1 cellular context compared by ENCODE assay signal in the genomic region with DNA sequence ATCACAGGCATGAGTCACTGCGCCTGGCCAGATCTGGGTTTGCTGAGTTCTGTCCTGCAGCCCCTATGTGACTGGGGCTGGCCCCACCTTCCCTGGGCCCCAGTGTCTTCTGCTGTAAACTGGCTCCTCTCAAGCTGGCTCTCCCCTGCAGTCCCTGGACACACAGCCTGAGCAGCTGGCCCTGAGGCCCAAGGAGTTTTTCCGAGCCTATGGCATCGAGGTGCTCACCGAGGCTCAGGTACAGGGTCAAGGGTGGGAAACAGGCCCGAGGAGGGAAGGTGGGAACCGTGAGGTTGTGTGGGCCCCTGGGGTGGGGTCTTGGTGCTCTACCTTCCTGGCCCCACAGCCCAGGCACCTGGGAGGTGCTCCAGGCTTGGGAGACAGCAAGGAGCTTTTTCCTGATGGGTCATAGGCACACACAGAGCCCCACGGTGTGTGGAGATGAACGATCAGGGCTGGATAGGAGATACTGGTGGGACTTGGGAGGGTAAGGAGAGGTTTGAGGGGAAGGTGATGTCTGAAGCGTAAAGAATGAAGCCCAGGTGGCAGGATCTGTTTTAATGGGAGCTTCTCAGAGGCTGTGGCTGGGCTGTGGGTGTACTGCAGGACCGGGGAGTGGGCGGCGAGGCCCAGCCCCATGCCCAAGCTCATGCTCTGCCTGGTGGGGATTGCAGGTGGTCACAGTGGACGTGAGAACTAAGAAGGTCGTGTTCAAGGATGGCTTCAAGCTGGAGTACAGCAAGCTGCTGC.
TF ChIP-seq lines count a peak whose summit lies in the region.

No MANE protein-coding gene starts in this region.

TF ChIP-seq in K562, 482 proteins besides CTCF, POLR2A, EP300 and RAD21 (continues in another document):
- TF ChIP-seq, protein P1, sequence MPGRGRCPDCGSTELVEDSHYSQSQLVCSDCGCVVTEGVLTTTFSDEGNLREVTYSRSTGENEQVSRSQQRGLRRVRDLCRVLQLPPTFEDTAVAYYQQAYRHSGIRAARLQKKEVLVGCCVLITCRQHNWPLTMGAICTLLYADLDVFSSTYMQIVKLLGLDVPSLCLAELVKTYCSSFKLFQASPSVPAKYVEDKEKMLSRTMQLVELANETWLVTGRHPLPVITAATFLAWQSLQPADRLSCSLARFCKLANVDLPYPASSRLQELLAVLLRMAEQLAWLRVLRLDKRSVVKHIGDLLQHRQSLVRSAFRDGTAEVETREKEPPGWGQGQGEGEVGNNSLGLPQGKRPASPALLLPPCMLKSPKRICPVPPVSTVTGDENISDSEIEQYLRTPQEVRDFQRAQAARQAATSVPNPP (IDR thresholded peaks at IDR 0.05; ENCODE audit: borderline replicate concordance, insufficient read depth, insufficient read length) = no peak
- TF ChIP-seq SMAD1 (IDR thresholded peaks at IDR 0.05; ENCODE audit: low read depth, low read length, partially characterized antibody) (no peak), RAD51 (IDR thresholded peaks at IDR 0.05; ENCODE audit: borderline replicate concordance, low read depth) (no peak), MCM5 (IDR thresholded peaks at IDR 0.05; ENCODE audit: low read depth) (peak; percentile 83; the same call in 1 of the 2 replicates), POU5F1 (IDR thresholded peaks at IDR 0.05; ENCODE audit: borderline replicate concordance, low read depth, low read length, partially characterized antibody) (no peak), SMARCA4 (IDR thresholded peaks at IDR 0.05) (no peak), MCM7 (IDR thresholded peaks at IDR 0.05) (peak; percentile 8 to 88; a peak in 2 of 4 replicates), XRCC3 (IDR thresholded peaks at IDR 0.05) (no peak), JUND (IDR thresholded peaks at IDR 0.05; ENCODE audit: borderline replicate concordance, low read depth, low read length) (0 out of 2 replicates have a peak, but pooled peaks have one; percentile 1), JUND (tag; IDR thresholded peaks at IDR 0.05; ENCODE audit: borderline replicate concordance, low read depth, low read length) (no peak), MCM3 (IDR thresholded peaks at IDR 0.05) (peak; percentile 86), ZKSCAN1 (IDR thresholded peaks at IDR 0.05; ENCODE audit: low read depth, low read length) (no peak), ZNF165 (CRISPR knock-in tag; IDR thresholded peaks at IDR 0.05; ENCODE audit: borderline replicate concordance) (no peak), SPI1 (IDR thresholded peaks at IDR 0.05; ENCODE audit: borderline replicate concordance, low read depth, low read length) (0 out of 2 replicates have a peak, but pooled peaks have one; percentile 6), ZNF717 (CRISPR knock-in tag; IDR thresholded peaks at IDR 0.05) (no peak), MTF1 (CRISPR knock-in tag; IDR thresholded peaks at IDR 0.05; ENCODE audit: borderline replicate concordance) (0 out of 2 replicates have a peak, but pooled peaks have one; percentile 26), ZC3H8 (IDR thresholded peaks at IDR 0.05) (no peak), ZKSCAN8 (CRISPR knock-in tag; IDR thresholded peaks at IDR 0.05) (no peak)
- TF ChIP-seq, protein P2, sequence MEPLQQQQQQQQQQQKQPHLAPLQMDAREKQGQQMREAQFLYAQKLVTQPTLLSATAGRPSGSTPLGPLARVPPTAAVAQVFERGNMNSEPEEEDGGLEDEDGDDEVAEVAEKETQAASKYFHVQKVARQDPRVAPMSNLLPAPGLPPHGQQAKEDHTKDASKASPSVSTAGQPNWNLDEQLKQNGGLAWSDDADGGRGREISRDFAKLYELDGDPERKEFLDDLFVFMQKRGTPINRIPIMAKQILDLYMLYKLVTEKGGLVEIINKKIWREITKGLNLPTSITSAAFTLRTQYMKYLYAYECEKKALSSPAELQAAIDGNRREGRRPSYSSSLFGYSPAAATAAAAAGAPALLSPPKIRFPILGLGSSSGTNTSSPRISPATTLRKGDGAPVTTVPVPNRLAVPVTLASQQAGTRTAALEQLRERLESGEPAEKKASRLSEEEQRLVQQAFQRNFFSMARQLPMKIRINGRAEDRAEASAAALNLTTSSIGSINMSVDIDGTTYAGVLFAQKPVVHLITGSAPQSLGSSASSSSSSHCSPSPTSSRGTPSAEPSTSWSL (CRISPR knock-in tag; IDR thresholded peaks at IDR 0.05; ENCODE audit: borderline replicate concordance) = 0 out of 2 replicates have a peak, but pooled peaks have one; percentile 25
- TF ChIP-seq, protein P3, sequence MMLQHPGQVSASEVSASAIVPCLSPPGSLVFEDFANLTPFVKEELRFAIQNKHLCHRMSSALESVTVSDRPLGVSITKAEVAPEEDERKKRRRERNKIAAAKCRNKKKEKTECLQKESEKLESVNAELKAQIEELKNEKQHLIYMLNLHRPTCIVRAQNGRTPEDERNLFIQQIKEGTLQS (IDR thresholded peaks at IDR 0.05) = no peak
- TF ChIP-seq, protein P3 (CRISPR knock-in tag; conservative IDR thresholded peaks at IDR 0.05) = no peak; the same call in 1 of the 2 replicates
- TF ChIP-seq, protein P4, sequence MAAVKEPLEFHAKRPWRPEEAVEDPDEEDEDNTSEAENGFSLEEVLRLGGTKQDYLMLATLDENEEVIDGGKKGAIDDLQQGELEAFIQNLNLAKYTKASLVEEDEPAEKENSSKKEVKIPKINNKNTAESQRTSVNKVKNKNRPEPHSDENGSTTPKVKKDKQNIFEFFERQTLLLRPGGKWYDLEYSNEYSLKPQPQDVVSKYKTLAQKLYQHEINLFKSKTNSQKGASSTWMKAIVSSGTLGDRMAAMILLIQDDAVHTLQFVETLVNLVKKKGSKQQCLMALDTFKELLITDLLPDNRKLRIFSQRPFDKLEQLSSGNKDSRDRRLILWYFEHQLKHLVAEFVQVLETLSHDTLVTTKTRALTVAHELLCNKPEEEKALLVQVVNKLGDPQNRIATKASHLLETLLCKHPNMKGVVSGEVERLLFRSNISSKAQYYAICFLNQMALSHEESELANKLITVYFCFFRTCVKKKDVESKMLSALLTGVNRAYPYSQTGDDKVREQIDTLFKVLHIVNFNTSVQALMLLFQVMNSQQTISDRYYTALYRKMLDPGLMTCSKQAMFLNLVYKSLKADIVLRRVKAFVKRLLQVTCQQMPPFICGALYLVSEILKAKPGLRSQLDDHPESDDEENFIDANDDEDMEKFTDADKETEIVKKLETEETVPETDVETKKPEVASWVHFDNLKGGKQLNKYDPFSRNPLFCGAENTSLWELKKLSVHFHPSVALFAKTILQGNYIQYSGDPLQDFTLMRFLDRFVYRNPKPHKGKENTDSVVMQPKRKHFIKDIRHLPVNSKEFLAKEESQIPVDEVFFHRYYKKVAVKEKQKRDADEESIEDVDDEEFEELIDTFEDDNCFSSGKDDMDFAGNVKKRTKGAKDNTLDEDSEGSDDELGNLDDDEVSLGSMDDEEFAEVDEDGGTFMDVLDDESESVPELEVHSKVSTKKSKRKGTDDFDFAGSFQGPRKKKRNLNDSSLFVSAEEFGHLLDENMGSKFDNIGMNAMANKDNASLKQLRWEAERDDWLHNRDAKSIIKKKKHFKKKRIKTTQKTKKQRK (IDR thresholded peaks at IDR 0.05; ENCODE audit: borderline replicate concordance, low read depth, low read length) = 0 out of 2 replicates have a peak, but pooled peaks have one; percentile 5
- TF ChIP-seq, protein P5, sequence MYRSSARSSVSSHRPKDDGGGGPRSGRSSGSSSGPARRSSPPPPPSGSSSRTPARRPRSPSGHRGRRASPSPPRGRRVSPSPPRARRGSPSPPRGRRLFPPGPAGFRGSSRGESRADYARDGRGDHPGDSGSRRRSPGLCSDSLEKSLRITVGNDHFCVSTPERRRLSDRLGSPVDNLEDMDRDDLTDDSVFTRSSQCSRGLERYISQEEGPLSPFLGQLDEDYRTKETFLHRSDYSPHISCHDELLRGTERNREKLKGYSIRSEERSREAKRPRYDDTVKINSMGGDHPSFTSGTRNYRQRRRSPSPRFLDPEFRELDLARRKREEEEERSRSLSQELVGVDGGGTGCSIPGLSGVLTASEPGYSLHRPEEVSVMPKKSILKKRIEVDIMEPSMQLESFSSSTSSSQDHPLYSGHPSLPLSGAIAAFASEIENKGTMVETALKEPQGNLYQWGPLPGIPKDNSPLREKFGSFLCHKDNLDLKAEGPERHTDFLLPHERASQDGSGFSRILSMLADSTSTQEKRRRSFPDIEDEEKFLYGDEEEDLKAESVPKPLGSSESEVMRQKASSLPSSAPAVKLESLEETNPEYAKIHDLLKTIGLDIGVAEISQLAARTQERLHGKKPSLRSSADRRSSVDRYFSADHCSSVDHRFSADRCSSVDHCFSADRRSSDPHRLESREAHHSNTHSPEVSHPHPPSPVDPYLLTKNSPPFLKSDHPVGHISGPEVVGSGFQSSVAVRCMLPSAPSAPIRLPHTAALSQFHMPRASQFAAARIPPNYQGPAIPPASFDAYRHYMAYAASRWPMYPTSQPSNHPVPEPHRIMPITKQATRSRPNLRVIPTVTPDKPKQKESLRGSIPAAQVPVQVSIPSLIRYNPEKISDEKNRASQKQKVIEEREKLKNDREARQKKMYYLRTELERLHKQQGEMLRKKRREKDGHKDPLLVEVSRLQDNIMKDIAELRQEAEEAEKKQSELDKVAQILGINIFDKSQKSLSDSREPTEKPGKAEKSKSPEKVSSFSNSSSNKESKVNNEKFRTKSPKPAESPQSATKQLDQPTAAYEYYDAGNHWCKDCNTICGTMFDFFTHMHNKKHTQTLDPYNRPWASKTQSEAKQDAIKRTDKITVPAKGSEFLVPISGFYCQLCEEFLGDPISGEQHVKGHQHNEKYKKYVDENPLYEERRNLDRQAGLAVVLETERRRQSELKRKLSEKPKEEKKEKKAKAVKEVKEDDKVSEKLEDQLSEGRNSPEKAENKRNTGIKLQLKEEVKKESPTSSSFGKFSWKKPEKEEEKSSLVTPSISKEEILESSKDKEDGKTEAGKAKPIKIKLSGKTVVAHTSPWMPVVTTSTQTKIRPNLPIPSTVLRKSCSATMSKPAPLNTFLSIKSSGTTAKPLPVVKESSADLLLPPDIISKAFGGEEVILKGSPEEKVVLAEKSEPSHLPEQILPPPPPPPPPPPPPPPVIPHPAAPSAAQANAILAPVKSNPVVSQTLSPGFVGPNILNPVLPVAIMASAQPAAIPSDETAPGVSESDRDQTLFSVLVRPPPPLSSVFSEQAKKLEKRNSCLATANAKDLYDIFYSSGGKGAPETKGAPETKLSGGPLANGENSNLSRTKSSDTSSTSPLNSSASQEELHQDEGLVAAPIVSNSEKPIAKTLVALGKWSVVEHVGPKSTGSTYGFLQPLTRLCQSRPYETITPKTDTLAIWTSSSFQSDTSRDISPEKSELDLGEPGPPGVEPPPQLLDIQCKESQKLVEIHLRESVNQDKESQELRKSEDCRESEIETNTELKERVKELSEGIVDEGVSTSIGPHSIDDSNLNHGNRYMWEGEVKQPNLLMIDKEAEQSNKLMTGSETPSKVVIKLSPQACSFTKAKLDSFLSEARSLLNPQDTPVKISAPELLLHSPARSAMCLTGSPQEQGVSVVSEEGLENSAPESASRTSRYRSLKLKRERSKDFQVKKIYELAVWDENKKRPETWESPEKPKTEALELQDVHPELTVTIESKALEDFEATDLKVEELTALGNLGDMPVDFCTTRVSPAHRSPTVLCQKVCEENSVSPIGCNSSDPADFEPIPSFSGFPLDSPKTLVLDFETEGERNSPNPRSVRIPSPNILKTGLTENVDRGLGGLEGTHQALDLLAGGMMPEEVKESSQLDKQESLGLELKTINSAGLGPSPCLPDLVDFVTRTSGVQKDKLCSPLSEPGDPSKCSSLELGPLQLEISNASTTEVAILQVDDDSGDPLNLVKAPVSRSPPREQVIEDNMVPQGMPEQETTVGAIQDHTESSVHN (IDR thresholded peaks at IDR 0.05; ENCODE audit: borderline replicate concordance in 1 of 2, low read depth in 1 of 2) = no peak
- TF ChIP-seq, protein P6, sequence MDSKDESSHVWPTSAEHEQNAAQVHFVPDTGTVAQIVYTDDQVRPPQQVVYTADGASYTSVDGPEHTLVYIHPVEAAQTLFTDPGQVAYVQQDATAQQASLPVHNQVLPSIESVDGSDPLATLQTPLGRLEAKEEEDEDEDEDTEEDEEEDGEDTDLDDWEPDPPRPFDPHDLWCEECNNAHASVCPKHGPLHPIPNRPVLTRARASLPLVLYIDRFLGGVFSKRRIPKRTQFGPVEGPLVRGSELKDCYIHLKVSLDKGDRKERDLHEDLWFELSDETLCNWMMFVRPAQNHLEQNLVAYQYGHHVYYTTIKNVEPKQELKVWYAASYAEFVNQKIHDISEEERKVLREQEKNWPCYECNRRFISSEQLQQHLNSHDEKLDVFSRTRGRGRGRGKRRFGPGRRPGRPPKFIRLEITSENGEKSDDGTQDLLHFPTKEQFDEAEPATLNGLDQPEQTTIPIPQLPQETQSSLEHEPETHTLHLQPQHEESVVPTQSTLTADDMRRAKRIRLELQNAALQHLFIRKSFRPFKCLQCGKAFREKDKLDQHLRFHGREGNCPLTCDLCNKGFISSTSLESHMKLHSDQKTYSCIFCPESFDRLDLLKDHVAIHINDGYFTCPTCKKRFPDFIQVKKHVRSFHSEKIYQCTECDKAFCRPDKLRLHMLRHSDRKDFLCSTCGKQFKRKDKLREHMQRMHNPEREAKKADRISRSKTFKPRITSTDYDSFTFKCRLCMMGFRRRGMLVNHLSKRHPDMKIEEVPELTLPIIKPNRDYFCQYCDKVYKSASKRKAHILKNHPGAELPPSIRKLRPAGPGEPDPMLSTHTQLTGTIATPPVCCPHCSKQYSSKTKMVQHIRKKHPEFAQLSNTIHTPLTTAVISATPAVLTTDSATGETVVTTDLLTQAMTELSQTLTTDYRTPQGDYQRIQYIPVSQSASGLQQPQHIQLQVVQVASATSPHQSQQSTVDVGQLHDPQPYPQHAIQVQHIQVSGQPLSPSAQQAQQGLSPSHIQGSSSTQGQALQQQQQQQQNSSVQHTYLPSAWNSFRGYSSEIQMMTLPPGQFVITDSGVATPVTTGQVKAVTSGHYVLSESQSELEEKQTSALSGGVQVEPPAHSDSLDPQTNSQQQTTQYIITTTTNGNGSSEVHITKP (IDR thresholded peaks at IDR 0.05; ENCODE audit: partially characterized antibody) = no peak
- TF ChIP-seq, protein P7, sequence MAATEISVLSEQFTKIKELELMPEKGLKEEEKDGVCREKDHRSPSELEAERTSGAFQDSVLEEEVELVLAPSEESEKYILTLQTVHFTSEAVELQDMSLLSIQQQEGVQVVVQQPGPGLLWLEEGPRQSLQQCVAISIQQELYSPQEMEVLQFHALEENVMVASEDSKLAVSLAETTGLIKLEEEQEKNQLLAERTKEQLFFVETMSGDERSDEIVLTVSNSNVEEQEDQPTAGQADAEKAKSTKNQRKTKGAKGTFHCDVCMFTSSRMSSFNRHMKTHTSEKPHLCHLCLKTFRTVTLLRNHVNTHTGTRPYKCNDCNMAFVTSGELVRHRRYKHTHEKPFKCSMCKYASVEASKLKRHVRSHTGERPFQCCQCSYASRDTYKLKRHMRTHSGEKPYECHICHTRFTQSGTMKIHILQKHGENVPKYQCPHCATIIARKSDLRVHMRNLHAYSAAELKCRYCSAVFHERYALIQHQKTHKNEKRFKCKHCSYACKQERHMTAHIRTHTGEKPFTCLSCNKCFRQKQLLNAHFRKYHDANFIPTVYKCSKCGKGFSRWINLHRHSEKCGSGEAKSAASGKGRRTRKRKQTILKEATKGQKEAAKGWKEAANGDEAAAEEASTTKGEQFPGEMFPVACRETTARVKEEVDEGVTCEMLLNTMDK (IDR thresholded peaks at IDR 0.05; ENCODE audit: borderline replicate concordance, insufficient read depth, low read depth, low read length, poor library complexity, severe bottlenecking) = no peak
